In the genomic region with DNA sequence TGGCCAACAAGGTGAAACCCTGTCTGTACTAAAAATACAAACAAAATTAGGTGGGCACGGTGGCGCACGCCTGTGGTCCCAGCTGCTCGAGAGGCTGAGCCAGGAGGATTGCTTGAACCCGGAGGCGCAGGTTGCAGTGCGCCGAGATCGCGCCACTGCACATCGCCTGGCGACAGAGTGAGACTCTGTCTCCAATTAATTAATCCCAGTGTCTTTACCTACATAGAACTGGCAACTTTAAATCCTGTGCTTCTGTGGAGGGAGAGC, we compare ENCODE assay signal across 6 cellular contexts. TPM values are rescaled to one million over a fixed set of nuclear protein-coding genes. Genes with fewer than 3 reads are reported as not detected.
DNase-seq lines count a peak whose midpoint lies in the region; ATAC-seq lines count a peak whose summit lies in the region.

No MANE protein-coding gene starts in this region.

- H3K79me1 ChIP-seq in neuronal stem cell (ENCODE audit: low read depth, low read length): peaks cover 15% of the 10 kb centered on the region

- no peak overlapping the region for H3K27ac ChIP-seq in neuronal stem cell (replicated peaks; ENCODE audit: low read length)

- no peak overlapping the region for H3K4me2 ChIP-seq in neuronal stem cell (ENCODE audit: insufficient read depth, low read length, poor library complexity, severe bottlenecking)

- WGBS in neuronal stem cell (ENCODE audit: extremely low coverage in 2 of 2, insufficient read length in 2 of 2, insufficient replicate concordance in 1 of 2), 2 donors: no CpG with 5 or more reads among the region's 12 CpGs

- H2BK12ac ChIP-seq in neuronal stem cell (ENCODE audit: low read length): no peak overlapping the region

- H3K9ac ChIP-seq in adipocyte (ENCODE audit: low read length) (peak overlapping the region; percentile 100), neuronal stem cell (ENCODE audit: low read depth, low read length, poor library complexity) (no peak overlapping the region)

- peaks cover 23% of the 10 kb centered on the region for H3K36me3 ChIP-seq in HAP-1 (replicated peaks)
- H3K36me3 ChIP-seq in adipocyte (ENCODE audit: control insufficient read depth, insufficient read depth, low read length, severe bottlenecking): peaks cover 15% of the 10 kb centered on the region
- H3K36me3 ChIP-seq in neuronal stem cell (replicated peaks in 1 of 2; ENCODE audit: control insufficient read depth in 2 of 2, insufficient read depth in 2 of 2, low read length in 2 of 2): peaks cover 15 to 31% of the 10 kb centered on the region in 2 donors

- H3K4me1 ChIP-seq in HAP-1 (peaks cover 10% of the 10 kb centered on the region), adipocyte (ENCODE audit: control insufficient read depth, insufficient read depth, low read length) (peaks cover 24% of the 10 kb centered on the region), neuronal stem cell (ENCODE audit: control insufficient read depth in 2 of 2, insufficient read depth in 1 of 2, low read depth in 1 of 2, low read length in 2 of 2) (peaks cover 8 to 11% of the 10 kb centered on the region in 2 donors)

- H2BK15ac ChIP-seq in neuronal stem cell (ENCODE audit: low read length): no peak overlapping the region

- H3K4ac ChIP-seq in neuronal stem cell (ENCODE audit: low read length): no peak overlapping the region

- H2AFZ ChIP-seq in neuronal stem cell (ENCODE audit: low read length): no peak overlapping the region

- peak overlapping the region; percentile 98 for H3K4me3 ChIP-seq in HAP-1
- H3K4me3 ChIP-seq in adipocyte (ENCODE audit: low read length): peak overlapping the region; percentile 98
- peak overlapping the region in 1 of 2 donors; percentile 79 for H3K4me3 ChIP-seq in neuronal stem cell (ENCODE audit: low read length in 2 of 2)

- H3K14ac ChIP-seq in neuronal stem cell (ENCODE audit: low read length): no peak overlapping the region

- no peak overlapping the region for H2BK120ac ChIP-seq in neuronal stem cell (ENCODE audit: low read depth, low read length)

- peak overlapping the region; percentile 82 for H2AK5ac ChIP-seq in neuronal stem cell (ENCODE audit: low read depth, low read length)

- H2BK5ac ChIP-seq in neuronal stem cell (ENCODE audit: low read length): no peak overlapping the region

- no peaks in the 10 kb centered on the region for H3K27me3 ChIP-seq in HAP-1 (ENCODE audit: low read depth)
- H3K27me3 ChIP-seq in adipocyte (replicated peaks; ENCODE audit: control insufficient read depth, insufficient read depth, low read length): peaks cover 9% of the 10 kb centered on the region
- H3K27me3 ChIP-seq in neuronal stem cell (ENCODE audit: control insufficient read depth in 3 of 3, insufficient read depth in 3 of 3, low read depth in 1 of 3, low read length in 3 of 3): peaks cover 0 to 2% (median 0%) of the 10 kb centered on the region in 3 experiments

- ATAC-seq in HG02970 (IDR thresholded peaks at IDR 0.05; ENCODE audit: low FRiP score, unreplicated experiment): no peak

- peak overlapping the region; percentile 32 for H3K23ac ChIP-seq in neuronal stem cell (ENCODE audit: low read depth, low read length, poor library complexity)

- peak overlapping the region; percentile 4 for H4K8ac ChIP-seq in neuronal stem cell (ENCODE audit: low read depth, low read length)

- H3K9me3 ChIP-seq in HAP-1 (no peaks in the 10 kb centered on the region), adipocyte (ENCODE audit: control insufficient read depth, low read length) (no peaks in the 10 kb centered on the region), neuronal stem cell (replicated peaks in 1 of 2; ENCODE audit: control insufficient read depth in 2 of 2, insufficient read depth in 1 of 2, low read depth in 1 of 2, low read length in 2 of 2) (no peaks in the 10 kb centered on the region)

- H3K18ac ChIP-seq in neuronal stem cell (ENCODE audit: low read length): no peak overlapping the region

- no peak for DNase-seq in HAP-1 (ENCODE audit: low spot score in 2 of 2)
- DNase-seq in adipocyte (ENCODE audit: low read depth): no peak
- DNase-seq in neuronal stem cell (ENCODE audit: low spot score): no peak
- no peak for DNase-seq in occipital lobe (lab: John Stamatoyannopoulos, UW)
- DNase-seq in superior temporal gyrus (ENCODE audit: extremely low spot score): no peak

- H4K91ac ChIP-seq in neuronal stem cell (ENCODE audit: low read depth, low read length, poor library complexity): no peak overlapping the region

- in situ Hi-C loops in HAP-1 (cut with MboI; ENCODE audit: low sequenced_read_pairs): no loop called here

RNA-seq across cellular contexts. Expression of gene ELOB, which starts 1.5 kb away (rescaled TPM):
- 177 TPM for polyA plus RNA-seq in neuronal stem cell (2013, experiment 1 of 2)
- 174 TPM for polyA plus RNA-seq in neuronal stem cell (2013, experiment 2 of 2)
- 84.1 TPM for total RNA-seq in occipital lobe

RNA-seq across cellular contexts. Expression of gene PRSS33, which starts 8.7 kb away (rescaled TPM):
- polyA plus RNA-seq in neuronal stem cell (2013, experiment 1 of 2): 2.3 TPM
- polyA plus RNA-seq in neuronal stem cell (2013, experiment 2 of 2): 2.2 TPM
- not detected for total RNA-seq in occipital lobe

RNA-seq across cellular contexts. Expression of gene PRSS41, which starts 19.6 kb away (rescaled TPM):
- polyA plus RNA-seq in neuronal stem cell (2013, experiment 1 of 2): not detected
- polyA plus RNA-seq in neuronal stem cell (2013, experiment 2 of 2): not detected
- not detected for total RNA-seq in occipital lobe

RNA-seq across cellular contexts. Expression of gene SRRM2, which starts 26.2 kb away (rescaled TPM):
- 516 TPM for polyA plus RNA-seq in neuronal stem cell (2013, experiment 1 of 2)
- 512 TPM for polyA plus RNA-seq in neuronal stem cell (2013, experiment 2 of 2)
- 41.0 TPM for total RNA-seq in occipital lobe

RNA-seq across cellular contexts. Expression of gene PRSS21, which starts 38.4 kb away (rescaled TPM):
- polyA plus RNA-seq in neuronal stem cell (2013, experiment 1 of 2): not detected
- not detected for polyA plus RNA-seq in neuronal stem cell (2013, experiment 2 of 2)
- total RNA-seq in occipital lobe: not detected
